Comparison of ENCODE assay signal across 8 cellular contexts in genomic region chr9:78234810-78235209, GRCh38. TPM values are rescaled to one million over a fixed set of nuclear protein-coding genes. Genes with fewer than 3 reads are reported as not detected.
DNase-seq lines count a peak whose midpoint lies in the region; ATAC-seq and TF ChIP-seq lines count a peak whose summit lies in the region.

No MANE protein-coding gene starts in this region.

- no peaks in the 10 kb centered on the region for H3K27me3 ChIP-seq in HAP-1 (ENCODE audit: low read depth)
- H3K27me3 ChIP-seq in right cardiac atrium (ENCODE audit: control insufficient read depth, insufficient read depth): no peaks in the 10 kb centered on the region

- H3K4me1 ChIP-seq in HAP-1 (peaks cover 34% of the 10 kb centered on the region), right cardiac atrium (ENCODE audit: control insufficient read depth, insufficient read depth, low read length) (no peaks in the 10 kb centered on the region)

- H3K36me3 ChIP-seq in HAP-1 (replicated peaks): peaks cover 2% of the 10 kb centered on the region

- in situ Hi-C loops in HAP-1 (cut with MboI; ENCODE audit: low sequenced_read_pairs): no loop called here

- intact Hi-C loops in right cardiac atrium (cut with DNase I): no loop called here

- no peaks in the 10 kb centered on the region; the same call in 1 of the 2 replicates for H3K9me3 ChIP-seq in HAP-1
- H3K9me3 ChIP-seq in right cardiac atrium (ENCODE audit: control insufficient read depth, low read length): no peaks in the 10 kb centered on the region

- H3K4me3 Mint-ChIP-seq in stimulated activated naive B cell treated with anti-CD40 and anti-IgM and Interleukin-4, amounts not matched to agents 10 μg/mL and 1 μg/mL and 100 μg/mL, for 72 hours: peak overlapping the region; percentile 48 to 93

- DNase-seq in HAP-1 (ENCODE audit: low spot score in 2 of 2) (peak; percentile 21 to 76), right cardiac atrium (no peak), SIG-M5 (lab: John Stamatoyannopoulos, UW) (no peak)
- DNase-seq in stimulated activated naive B cell treated with anti-CD40 and anti-IgM and Interleukin-4, amounts not matched to agents 10 μg/mL and 1 μg/mL and 100 μg/mL, for 72 hours: no peak
- DNase-seq in activated CD8-positive, alpha-beta memory T cell treated with anti-CD3 and anti-CD28 coated beads for 24 hours: no peak
- no peak for DNase-seq in activated CD4-positive, alpha-beta T cell treated with anti-CD3 and anti-CD28 coated beads for 4 hours

- H3K27ac ChIP-seq in VCaP (peak overlapping the region; percentile 86; the same call in 1 of the 2 replicates), right cardiac atrium (ENCODE audit: low read length) (no peak overlapping the region)

- H3K4me3 ChIP-seq in HAP-1 (peak overlapping the region; percentile 73), right cardiac atrium (ENCODE audit: low read length) (peak overlapping the region; percentile 85)

- H3K9me3 Mint-ChIP-seq in stimulated activated naive B cell treated with anti-CD40 and anti-IgM and Interleukin-4, amounts not matched to agents 10 μg/mL and 1 μg/mL and 100 μg/mL, for 72 hours: peaks cover 0 to 5% of the 10 kb centered on the region in 2 donors

- 47% methylated on average over 7 of the region's 7 CpGs for WGBS in right cardiac atrium

- peak overlapping the region; percentile 31 for H3K27ac Mint-ChIP-seq in stimulated activated naive B cell treated with anti-CD40 and anti-IgM and Interleukin-4, amounts not matched to agents 10 μg/mL and 1 μg/mL and 100 μg/mL, for 72 hours

- no peak for TF ChIP-seq CTCF in VCaP (conservative IDR thresholded peaks at IDR 0.05)

- peaks cover 16 to 22% of the 10 kb centered on the region in 2 donors for H3K36me3 Mint-ChIP-seq in stimulated activated naive B cell treated with anti-CD40 and anti-IgM and Interleukin-4, amounts not matched to agents 10 μg/mL and 1 μg/mL and 100 μg/mL, for 72 hours

- no peaks in the 10 kb centered on the region for H3K27me3 Mint-ChIP-seq in stimulated activated naive B cell treated with anti-CD40 and anti-IgM and Interleukin-4, amounts not matched to agents 10 μg/mL and 1 μg/mL and 100 μg/mL, for 72 hours

- H3K4me1 Mint-ChIP-seq in stimulated activated naive B cell treated with anti-CD40 and anti-IgM and Interleukin-4, amounts not matched to agents 10 μg/mL and 1 μg/mL and 100 μg/mL, for 72 hours: peaks cover 18 to 24% of the 10 kb centered on the region in 2 donors

- ATAC-seq in right cardiac atrium: no peak
- ATAC-seq in stimulated activated naive B cell treated with anti-CD40 and anti-IgM and Interleukin-4, amounts not matched to agents 10 μg/mL and 1 μg/mL and 100 μg/mL, for 72 hours (replicated peaks): no peak
- ATAC-seq in GM18873 (IDR thresholded peaks at IDR 0.05; ENCODE audit: low FRiP score, unreplicated experiment): no peak

RNA-seq across cellular contexts. Expression of gene CEP78, which starts 1.1 kb away (rescaled TPM):
- total RNA-seq in right cardiac atrium: 1 to 10 TPM; 4.3 to 6.9 (median 5.6) TPM
- 2.9 TPM for polyA plus RNA-seq in right cardiac atrium

Comparison
In these comparisons a context has a peak if more than half of its experiments do, and no peak if none do; other contexts are left out.
1. DNase-seq: peak in HAP-1 (2 of 2); none in right cardiac atrium (0 of 3), stimulated activated naive B cell treated with anti-CD40 and anti-IgM and Interleukin-4, amounts not matched to agents 10 μg/mL and 1 μg/mL and 100 μg/mL, for 72 hours (single experiment), activated CD8-positive, alpha-beta memory T cell treated with anti-CD3 and anti-CD28 coated beads for 24 hours (single experiment), activated CD4-positive, alpha-beta T cell treated with anti-CD3 and anti-CD28 coated beads for 4 hours (0 of 2) and SIG-M5 (single experiment).